21 cellular contexts compared by ENCODE assay signal in genomic region chr6:64293298-64293697, GRCh38.
DNase-seq lines count a peak whose midpoint lies in the region; ATAC-seq and TF ChIP-seq lines count a peak whose summit lies in the region.
"Had no signal": no experiment of that assay in that cellular context is flagged by ENCODE, and none has a peak within 500 bp of the region (broad histone marks: within the 10 kb centered on the region; RNA-seq: fewer than 3 reads in every experiment).

No MANE protein-coding gene starts in this region.

- no peaks in the 10 kb centered on the region for H3K36me3 ChIP-seq in smooth muscle cell (ENCODE audit: low read depth)
- H3K36me3 ChIP-seq: BE2C, MG63 had no signal

- H2AFZ ChIP-seq in smooth muscle cell (ENCODE audit: low read depth): no peak overlapping the region

- no peaks in the 10 kb centered on the region for H3K4me1 ChIP-seq in smooth muscle cell (ENCODE audit: low read depth)
- H3K4me1 ChIP-seq: A549 had no signal

- DNase-seq in HT1080 (ENCODE audit: low read depth) (peak; percentile 3), fibroblast of mammary gland (ENCODE audit: low read depth) (peak; percentile 3), smooth muscle cell (lab: John Stamatoyannopoulos, UW; ENCODE audit: unreplicated experiment) (no peak), cerebellum (ENCODE audit: low spot score) (no peak)
- DNase-seq: BE2C; DMS79; GOT3; Kasumi-1; MG63; NCI-H1417 treated with DMSO at 0.1 percent for 48 hours; NCI-H1930; NCI-H2227 treated with DMSO at 0.1 percent for 48 hours; NCI-H510A treated with DMSO at 0.1 percent for 48 hours; NCI-H774; NK-92 treated with Interleukin-12 subunit alpha and Interleukin-12 subunit beta, amount 100 ng/mL, for 24 hours had no signal

- no peaks in the 10 kb centered on the region for H3K9me3 ChIP-seq in smooth muscle cell (replicated peaks; ENCODE audit: low read depth)
- H3K9me3 ChIP-seq: A549, BE2C, MG63 had no signal

- peaks cover 6% of the 10 kb centered on the region for H3F3A ChIP-seq in smooth muscle cell (ENCODE audit: low read depth)

- no peak overlapping the region for H3K9ac ChIP-seq in smooth muscle cell (ENCODE audit: low read depth)

- H4K20me1 ChIP-seq in smooth muscle cell (ENCODE audit: low read depth): no peaks in the 10 kb centered on the region

- H3K27me3 ChIP-seq in smooth muscle cell (ENCODE audit: low read depth): no peaks in the 10 kb centered on the region
- H3K27me3 ChIP-seq: BE2C, MG63 had no signal

- H3K4me3 ChIP-seq in fibroblast of mammary gland (ENCODE audit: control insufficient read depth, low read depth, low read length): no peak overlapping the region
- H3K4me3 ChIP-seq in smooth muscle cell: no peak overlapping the region
- H3K4me3 ChIP-seq: A549, MG63 had no signal

- H3K4me2 ChIP-seq in smooth muscle cell: no peak overlapping the region
- H3K4me2 ChIP-seq: A549 had no signal

- TF ChIP-seq CTCF in fibroblast of mammary gland (conservative IDR thresholded peaks at IDR 0.05; ENCODE audit: control insufficient read depth, insufficient read depth, low read depth, low read length) (no peak), smooth muscle cell (IDR thresholded peaks at IDR 0.05; ENCODE audit: borderline replicate concordance, insufficient read depth, poor library complexity, severe bottlenecking) (no peak)

- H3K27ac ChIP-seq in smooth muscle cell (ENCODE audit: low read depth): peak overlapping the region; percentile 16
- H3K27ac ChIP-seq: A549 had no signal

- ATAC-seq in SK-N-SH treated with all-trans-retinoic acid at 6 μM for 48 hours (peak; percentile 53), GM21786 (IDR thresholded peaks at IDR 0.05; ENCODE audit: unreplicated experiment) (no peak), GM18907 (IDR thresholded peaks at IDR 0.05; ENCODE audit: unreplicated experiment) (no peak)
- ATAC-seq: A549, HCT116, Panc1 had no signal

- no peaks in the 10 kb centered on the region for H3K79me2 ChIP-seq in smooth muscle cell (ENCODE audit: low read depth)

TF ChIP-seq in SK-N-SH treated with all-trans-retinoic acid at 6 μM for 48 hours, 23 proteins besides CTCF, POLR2A, EP300 and RAD21:
- TF ChIP-seq, protein P1, sequence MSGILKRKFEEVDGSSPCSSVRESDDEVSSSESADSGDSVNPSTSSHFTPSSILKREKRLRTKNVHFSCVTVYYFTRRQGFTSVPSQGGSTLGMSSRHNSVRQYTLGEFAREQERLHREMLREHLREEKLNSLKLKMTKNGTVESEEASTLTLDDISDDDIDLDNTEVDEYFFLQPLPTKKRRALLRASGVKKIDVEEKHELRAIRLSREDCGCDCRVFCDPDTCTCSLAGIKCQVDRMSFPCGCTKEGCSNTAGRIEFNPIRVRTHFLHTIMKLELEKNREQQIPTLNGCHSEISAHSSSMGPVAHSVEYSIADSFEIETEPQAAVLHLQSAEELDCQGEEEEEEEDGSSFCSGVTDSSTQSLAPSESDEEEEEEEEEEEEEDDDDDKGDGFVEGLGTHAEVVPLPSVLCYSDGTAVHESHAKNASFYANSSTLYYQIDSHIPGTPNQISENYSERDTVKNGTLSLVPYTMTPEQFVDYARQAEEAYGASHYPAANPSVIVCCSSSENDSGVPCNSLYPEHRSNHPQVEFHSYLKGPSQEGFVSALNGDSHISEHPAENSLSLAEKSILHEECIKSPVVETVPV (CRISPR knock-in tag; IDR thresholded peaks at IDR 0.05): no peak
- TF ChIP-seq GLIS3 (CRISPR knock-in tag; IDR thresholded peaks at IDR 0.05) (no peak), ISL1 (CRISPR knock-in tag; IDR thresholded peaks at IDR 0.05) (peak; percentile 96), PATZ1 (CRISPR knock-in tag; IDR thresholded peaks at IDR 0.05; ENCODE audit: borderline replicate concordance) (0 out of 2 replicates have a peak, but pooled peaks have one; percentile 11)
- TF ChIP-seq, protein P2, sequence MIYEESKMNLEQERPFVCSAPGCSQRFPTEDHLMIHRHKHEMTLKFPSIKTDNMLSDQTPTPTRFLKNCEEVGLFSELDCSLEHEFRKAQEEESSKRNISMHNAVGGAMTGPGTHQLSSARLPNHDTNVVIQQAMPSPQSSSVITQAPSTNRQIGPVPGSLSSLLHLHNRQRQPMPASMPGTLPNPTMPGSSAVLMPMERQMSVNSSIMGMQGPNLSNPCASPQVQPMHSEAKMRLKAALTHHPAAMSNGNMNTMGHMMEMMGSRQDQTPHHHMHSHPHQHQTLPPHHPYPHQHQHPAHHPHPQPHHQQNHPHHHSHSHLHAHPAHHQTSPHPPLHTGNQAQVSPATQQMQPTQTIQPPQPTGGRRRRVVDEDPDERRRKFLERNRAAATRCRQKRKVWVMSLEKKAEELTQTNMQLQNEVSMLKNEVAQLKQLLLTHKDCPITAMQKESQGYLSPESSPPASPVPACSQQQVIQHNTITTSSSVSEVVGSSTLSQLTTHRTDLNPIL (CRISPR knock-in tag; IDR thresholded peaks at IDR 0.05; ENCODE audit: low read depth): peak; percentile 70; the same call in 1 of the 2 replicates
TF ChIP-seq in SK-N-SH treated with all-trans-retinoic acid at 6 μM for 48 hours: peak in this region for 3.

Comparison
In these comparisons a context has a peak if more than half of its experiments do, and no peak if none do; other contexts are left out.
1. DNase-seq: peak in HT1080 (single experiment) and fibroblast of mammary gland (single experiment); none in smooth muscle cell (single experiment) and cerebellum (single experiment).